Comparison of ENCODE assay signal across 11 cellular contexts in the genomic region with DNA sequence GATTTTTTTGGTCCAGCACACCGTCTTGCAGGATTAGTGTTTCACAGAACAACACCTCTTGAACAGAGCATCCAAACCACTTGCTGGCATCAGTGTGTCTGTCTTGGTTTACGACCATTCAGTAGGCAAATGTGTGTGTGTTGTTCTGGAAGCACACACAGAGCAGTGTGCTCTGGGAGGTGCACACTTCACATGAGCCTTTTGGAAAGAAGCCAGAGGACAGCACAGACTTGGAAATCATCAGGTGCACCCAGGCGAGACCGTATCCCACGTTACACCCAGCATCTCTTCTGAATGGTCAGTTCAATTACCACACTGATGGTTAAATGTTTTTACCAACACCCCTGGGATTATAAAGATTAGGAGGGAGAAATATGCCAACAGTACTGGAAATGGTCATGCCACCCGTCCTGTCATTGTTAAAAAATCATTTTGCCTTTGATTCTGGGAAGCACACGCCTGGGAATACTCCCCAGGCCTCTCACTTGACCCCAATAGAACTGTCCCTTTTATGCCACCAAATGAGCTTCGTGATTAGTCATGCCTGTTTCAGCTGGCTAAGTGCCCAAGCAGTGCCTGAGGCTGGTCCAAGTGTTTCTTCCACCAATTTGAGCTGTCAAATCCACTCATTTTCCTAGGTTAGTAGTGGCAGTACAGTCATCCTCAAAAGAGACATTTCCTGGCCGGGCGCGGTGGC.
DNase-seq lines count a peak whose midpoint lies in the region; ATAC-seq and TF ChIP-seq lines count a peak whose summit lies in the region.
"Had no signal": no experiment of that assay in that cellular context is flagged by ENCODE, and none has a peak within 500 bp of the region (broad histone marks: within the 10 kb centered on the region; RNA-seq: fewer than 3 reads in every experiment).

No MANE protein-coding gene starts in this region.

- no peak for TF ChIP-seq CTCF in OCI-LY7 (conservative IDR thresholded peaks at IDR 0.05; ENCODE audit: low read length)

- H2AFZ ChIP-seq in OCI-LY7 (ENCODE audit: low read length), result no peak overlapping the region

- no peak for ATAC-seq in GM18870 (IDR thresholded peaks at IDR 0.05; ENCODE audit: unreplicated experiment)
- ATAC-seq: body of pancreas had no signal

- H3K9me2 ChIP-seq in OCI-LY7 (ENCODE audit: insufficient read depth, low read length), result no peaks in the 10 kb centered on the region

- DNase-seq in DMS153 (lab: John Stamatoyannopoulos, UW), result peak; percentile 86
- DNase-seq in NCI-H1436 (lab: John Stamatoyannopoulos, UW), result peak; percentile 73
- DNase-seq in SHP77 (lab: John Stamatoyannopoulos, UW), result peak; percentile 51 to 64
- DNase-seq in kidney tubule cell (ENCODE audit: low spot score), result peak; percentile 85
- DNase-seq in NCI-H2029 treated with DMSO at 0.1 percent for 48 hours (lab: John Stamatoyannopoulos, UW), result no peak
- no peak for DNase-seq in OCI-LY7 (ENCODE audit: low spot score)
- DNase-seq in H7, result no peak
- DNase-seq: OCI-M1; stimulated activated CD4-positive, alpha-beta T cell treated with anti-CD3 and anti-CD28 coated beads, Interleukin-2, amount 100 ng/mL, for 24 hours had no signal

- no peaks in the 10 kb centered on the region for H3K36me3 ChIP-seq in OCI-LY7 (ENCODE audit: insufficient read depth, low read length)
- H3K36me3 ChIP-seq in H7 (replicated peaks; ENCODE audit: control insufficient read depth, insufficient read depth, low read length), result no peaks in the 10 kb centered on the region

- no peaks in the 10 kb centered on the region for H3K27me3 ChIP-seq in H7 (ENCODE audit: control insufficient read depth, insufficient read depth, low read length)
- H3K27me3 ChIP-seq: body of pancreas had no signal

- no peaks in the 10 kb centered on the region for H3K4me1 ChIP-seq in OCI-LY7 (ENCODE audit: insufficient read depth, low read length, poor library complexity, severe bottlenecking)
- H3K4me1 ChIP-seq: body of pancreas had no signal

- no peaks in the 10 kb centered on the region for H3K79me2 ChIP-seq in OCI-LY7 (ENCODE audit: insufficient read depth, low read depth, low read length)

- BruUV-seq in OCI-LY7 (replicated peaks; lab: Mats Ljungman, UMichigan), result no TSS peak

- H3K27ac ChIP-seq in OCI-LY7 (ENCODE audit: low read depth, low read length, poor library complexity, severe bottlenecking), result no peak overlapping the region
- H3K27ac ChIP-seq: body of pancreas had no signal

- no peak overlapping the region for H3K4me2 ChIP-seq in OCI-LY7 (ENCODE audit: low read length)

- CTCF ChIA-PET in OCI-LY7 (lab: Charles Lee; ENCODE audit: unreplicated experiment), result interaction anchor here (0.6 kb wide), 1 partner anchor 49 kb away, joined by 3 read pairs; no protein-coding TSS in a partner anchor

- H3K9me3 ChIP-seq in OCI-LY7 (ENCODE audit: low read length), result no peaks in the 10 kb centered on the region
- H3K9me3 ChIP-seq: body of pancreas had no signal

- intact Hi-C loops in OCI-LY7 (cut with micrococcal nuclease; ENCODE audit: unreplicated experiment), result no loop called here

- POLR2A ChIA-PET in OCI-LY7 (lab: Charles Lee), result no interaction called here

- no peak overlapping the region for H3K4me3 ChIP-seq in OCI-LY7 (ENCODE audit: low read depth, low read length, poor library complexity, severe bottlenecking)
- no peak overlapping the region for H3K4me3 ChIP-seq in H7 (ENCODE audit: insufficient read depth, low read depth, low read length)
- H3K4me3 ChIP-seq: body of pancreas had no signal

- H4K20me1 ChIP-seq in OCI-LY7 (ENCODE audit: insufficient read depth, low read length), result no peaks in the 10 kb centered on the region

Comparison
In these comparisons a context has a peak if more than half of its experiments do, and no peak if none do; other contexts are left out.
1. DNase-seq: peak in DMS153 (single experiment), NCI-H1436 (single experiment), SHP77 (2 of 2) and kidney tubule cell (single experiment); none in NCI-H2029 treated with DMSO at 0.1 percent for 48 hours (single experiment), OCI-LY7 (single experiment) and H7 (single experiment).